Comparison of ENCODE assay signal across 1 cellular context in the genomic region with DNA sequence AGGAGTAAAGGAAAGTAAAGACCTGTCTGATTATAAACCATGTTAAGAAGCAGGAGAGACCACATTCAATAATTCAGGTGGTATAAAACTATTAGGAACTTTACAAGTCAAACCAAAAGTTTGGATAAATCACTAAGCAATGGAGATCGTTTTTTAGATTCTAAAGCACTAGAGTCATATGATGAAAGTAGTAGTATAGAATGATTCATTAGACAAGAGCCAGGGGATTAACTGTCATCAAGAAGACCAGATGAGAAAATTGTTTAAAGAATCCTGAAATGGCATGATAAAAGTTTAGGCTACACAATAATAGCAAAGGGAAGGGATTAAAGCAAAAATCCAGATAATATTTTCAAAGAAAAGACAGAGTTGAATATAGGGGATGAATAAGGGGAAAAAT.
TF ChIP-seq lines count a peak whose summit lies in the region.

No MANE protein-coding gene starts in this region.

TF ChIP-seq in IMR-90, 13 proteins besides CTCF, POLR2A, EP300 and RAD21:
- TF ChIP-seq MAFK (IDR thresholded peaks at IDR 0.05; ENCODE audit: low read depth, low read length): no peak
- no peak for TF ChIP-seq NFE2L2 (IDR thresholded peaks at IDR 0.05; ENCODE audit: low read depth, low read length)
- TF ChIP-seq RFX5 (IDR thresholded peaks at IDR 0.05; ENCODE audit: low read depth, low read length): no peak
- TF ChIP-seq MAZ (IDR thresholded peaks at IDR 0.05; ENCODE audit: borderline replicate concordance, low read depth, low read length): no peak
- TF ChIP-seq CEBPB (IDR thresholded peaks at IDR 0.05; ENCODE audit: low read depth, low read length): no peak
- TF ChIP-seq RCOR1 (IDR thresholded peaks at IDR 0.05; ENCODE audit: insufficient replicate concordance, low read length): no peak
- no peak for TF ChIP-seq CHD1 (IDR thresholded peaks at IDR 0.05; ENCODE audit: low read depth, low read length)
- no peak for TF ChIP-seq SMC3 (IDR thresholded peaks at IDR 0.05; ENCODE audit: low read depth, low read length)
- TF ChIP-seq MXI1 (IDR thresholded peaks at IDR 0.05; ENCODE audit: borderline replicate concordance, low read depth, low read length): no peak
- TF ChIP-seq ELK1 (IDR thresholded peaks at IDR 0.05; ENCODE audit: borderline replicate concordance, low read depth, low read length): no peak
- TF ChIP-seq, protein P1, sequence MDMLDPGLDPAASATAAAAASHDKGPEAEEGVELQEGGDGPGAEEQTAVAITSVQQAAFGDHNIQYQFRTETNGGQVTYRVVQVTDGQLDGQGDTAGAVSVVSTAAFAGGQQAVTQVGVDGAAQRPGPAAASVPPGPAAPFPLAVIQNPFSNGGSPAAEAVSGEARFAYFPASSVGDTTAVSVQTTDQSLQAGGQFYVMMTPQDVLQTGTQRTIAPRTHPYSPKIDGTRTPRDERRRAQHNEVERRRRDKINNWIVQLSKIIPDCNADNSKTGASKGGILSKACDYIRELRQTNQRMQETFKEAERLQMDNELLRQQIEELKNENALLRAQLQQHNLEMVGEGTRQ (IDR thresholded peaks at IDR 0.05; ENCODE audit: low read depth, low read length): no peak
- TF ChIP-seq FOS (IDR thresholded peaks at IDR 0.05; ENCODE audit: low read depth, low read length): no peak
- TF ChIP-seq BHLHE40 (IDR thresholded peaks at IDR 0.05; ENCODE audit: low read depth, low read length): no peak
TF ChIP-seq in IMR-90: peak in this region for 0.
